Comparison of ENCODE assay signal across 36 cellular contexts in genomic region chr11:128926000-128926399, GRCh38. TPM values are rescaled to one million over a fixed set of nuclear protein-coding genes. Genes with fewer than 3 reads are reported as not detected.
"Had no signal": no experiment of that assay in that cellular context is flagged by ENCODE, and none has a peak within 500 bp of the region (broad histone marks: within the 10 kb centered on the region; RNA-seq: fewer than 3 reads in every experiment).

No MANE protein-coding gene starts in this region.

- H3K9ac ChIP-seq: KMS-11 had no signal

- H3K9me3 Mint-ChIP-seq: activated CD4-positive, alpha-beta T cell treated with anti-CD3 and anti-CD28 coated beads, Interleukin-2, amount 10 ng/mL, durations not matched to agents 24 days and 14 days; activated CD8-positive, alpha-beta T cell treated with anti-CD3 and anti-CD28 coated beads for 36 hours; activated naive CD4-positive, alpha-beta T cell treated with anti-CD3 and anti-CD28 coated beads, Interleukin-2, amount 50 U/mL, for 24 hours; activated naive CD8-positive, alpha-beta T cell treated with anti-CD3 and anti-CD28 coated beads, Interleukin-2, amount 10 ng/mL, durations not matched to agents 7 days and 5 days; activated T-cell treated with anti-CD3 and anti-CD28 coated beads, Interleukin-2, amount 50 U/mL, for 72 hours; activated T-helper 17 cell treated with anti-CD3 and anti-CD28 coated beads, Interleukin-2, amount 50 U/mL, for 72 hours; IgD-negative memory B cell had no signal

- H3K27ac ChIP-seq: body of pancreas, breast epithelium, KMS-11, PC-9, RWPE1, SJCRH30, SK-N-MC had no signal

- H3K36me3 Mint-ChIP-seq: activated naive CD4-positive, alpha-beta T cell treated with anti-CD3 and anti-CD28 coated beads, Interleukin-2, amount 50 U/mL, for 24 hours; activated naive CD8-positive, alpha-beta T cell treated with anti-CD3 and anti-CD28 coated beads, Interleukin-2, amount 10 ng/mL, durations not matched to agents 7 days and 5 days; IgD-negative memory B cell had no signal

- H3K4me1 Mint-ChIP-seq: activated T-helper 17 cell treated with anti-CD3 and anti-CD28 coated beads, Interleukin-2, amount 50 U/mL, for 72 hours had no signal

- H3K4me3 ChIP-seq: body of pancreas, breast epithelium, PC-9, SJCRH30, SK-N-MC had no signal

- H2AFZ ChIP-seq: PC-9 had no signal

- H3K4me1 ChIP-seq: breast epithelium had no signal

- DNase-seq: activated CD4-positive, alpha-beta T cell treated with anti-CD3 and anti-CD28 coated beads, Interleukin-2, amount 10 ng/mL, durations not matched to agents 24 days and 14 days; activated CD4-positive, alpha-beta T cell treated with anti-CD3 and anti-CD28 coated beads, Interleukin-2, amount 50 U/mL, for 4 hours; activated CD8-positive, alpha-beta T cell treated with anti-CD3 and anti-CD28 coated beads for 36 hours; activated effector memory CD4-positive, alpha-beta T cell treated with anti-CD3 and anti-CD28 coated beads, Interleukin-2, amount 50 U/mL, for 16 hours; activated naive CD4-positive, alpha-beta T cell treated with Interleukin-2 at 50 U/mL for 16 hours; activated naive CD8-positive, alpha-beta T cell treated with anti-CD3 and anti-CD28 coated beads, Interleukin-2, amount 10 ng/mL, durations not matched to agents 7 days and 5 days; activated T-cell treated with anti-CD3 and anti-CD28 coated beads, Interleukin-2, amount 50 U/mL, for 1 hour; activated T-cell treated with anti-CD3 and anti-CD28 coated beads, Interleukin-2, amount 50 U/mL, for 72 hours; body of pancreas; NCI-H1105 treated with DMSO at 0.1 percent for 48 hours; NCI-H1436; NCI-H1694; NCI-H1930; NCI-H2081 treated with DMSO at 0.1 percent for 48 hours; NCI-H226; NCI-H446 treated with DMSO at 0.1 percent for 48 hours; NCI-H524 treated with DMSO at 0.1 percent for 48 hours; NCI-H774; PC-9; SJCRH30; T1000 had no signal

- H3K36me3 ChIP-seq: breast epithelium, SJCRH30 had no signal

- H3K27me3 Mint-ChIP-seq: activated naive CD4-positive, alpha-beta T cell treated with anti-CD3 and anti-CD28 coated beads, Interleukin-2, amount 50 U/mL, for 24 hours; activated naive CD8-positive, alpha-beta T cell treated with anti-CD3 and anti-CD28 coated beads, Interleukin-2, amount 10 ng/mL, durations not matched to agents 7 days and 5 days had no signal

- H3K4me3 Mint-ChIP-seq: activated CD4-positive, alpha-beta T cell treated with anti-CD3 and anti-CD28 coated beads, Interleukin-2, amount 10 ng/mL, durations not matched to agents 24 days and 14 days; activated CD8-positive, alpha-beta T cell treated with anti-CD3 and anti-CD28 coated beads for 36 hours; activated naive CD4-positive, alpha-beta T cell treated with anti-CD3 and anti-CD28 coated beads, Interleukin-2, amount 50 U/mL, for 24 hours; activated naive CD8-positive, alpha-beta T cell treated with anti-CD3 and anti-CD28 coated beads, Interleukin-2, amount 10 ng/mL, durations not matched to agents 7 days and 5 days; activated T-cell treated with anti-CD3 and anti-CD28 coated beads, Interleukin-2, amount 50 U/mL, for 72 hours; activated T-helper 17 cell treated with anti-CD3 and anti-CD28 coated beads, Interleukin-2, amount 50 U/mL, for 72 hours; IgD-negative memory B cell had no signal

- H3K4me2 ChIP-seq: KMS-11, PC-9 had no signal

- ATAC-seq: activated CD8-positive, alpha-beta T cell treated with anti-CD3 and anti-CD28 coated beads for 36 hours; activated T-cell treated with anti-CD3 and anti-CD28 coated beads, Interleukin-2, amount 50 U/mL, for 72 hours; activated T-helper 17 cell treated with anti-CD3 and anti-CD28 coated beads, Interleukin-2, amount 50 U/mL, for 72 hours; body of pancreas; Right ventricle myocardium inferior had no signal

- H3K27me3 ChIP-seq: body of pancreas, SJCRH30 had no signal

- H3K9me3 ChIP-seq: body of pancreas, breast epithelium, SJCRH30 had no signal

- H3K27ac Mint-ChIP-seq: activated CD4-positive, alpha-beta T cell treated with anti-CD3 and anti-CD28 coated beads, Interleukin-2, amount 10 ng/mL, durations not matched to agents 24 days and 14 days; activated CD8-positive, alpha-beta T cell treated with anti-CD3 and anti-CD28 coated beads for 36 hours; activated naive CD4-positive, alpha-beta T cell treated with anti-CD3 and anti-CD28 coated beads, Interleukin-2, amount 50 U/mL, for 24 hours; activated naive CD8-positive, alpha-beta T cell treated with anti-CD3 and anti-CD28 coated beads, Interleukin-2, amount 10 ng/mL, durations not matched to agents 7 days and 5 days; activated T-cell treated with anti-CD3 and anti-CD28 coated beads, Interleukin-2, amount 50 U/mL, for 72 hours; activated T-helper 17 cell treated with anti-CD3 and anti-CD28 coated beads, Interleukin-2, amount 50 U/mL, for 72 hours; IgD-negative memory B cell had no signal

RNA-seq across cellular contexts. Expression of gene TP53AIP1, which starts 16.7 kb away (rescaled TPM):
- total RNA-seq: activated CD4-positive, alpha-beta T cell treated with anti-CD3 and anti-CD28 coated beads, Interleukin-2, amount 10 ng/mL, durations not matched to agents 24 days and 14 days; activated CD8-positive, alpha-beta memory T cell treated with anti-CD3 and anti-CD28 coated beads for 36 hours; activated CD8-positive, alpha-beta T cell treated with anti-CD3 and anti-CD28 coated beads for 36 hours; activated naive CD8-positive, alpha-beta T cell treated with anti-CD3 and anti-CD28 coated beads, Interleukin-2, amount 10 ng/mL, durations not matched to agents 7 days and 5 days; activated T-helper 17 cell treated with anti-CD3 and anti-CD28 coated beads, Interleukin-2, amount 50 U/mL, for 72 hours; body of pancreas; cardiac septum; LHCN-M2; M059J; PC-9; Right ventricle myocardium inferior; SJCRH30; T-helper 1 cell treated with Interleukin-12 subunit alpha and Interleukin-12 subunit beta and Interleukin-4 antibody, amounts not matched to agents 30 ng/mL and 1 ng/mL, for 36 hours; T-helper 2 cell treated with Interferon-gamma antibody and Interleukin-4, amounts not matched to agents 100 ng/mL and 5 ng/mL, for 36 hours had no signal
- polyA plus RNA-seq: IgD-negative memory B cell had no signal

RNA-seq across cellular contexts. Expression of gene KCNJ5, which starts 34.8 kb away (rescaled TPM):
- total RNA-seq: activated CD4-positive, alpha-beta T cell treated with anti-CD3 and anti-CD28 coated beads, Interleukin-2, amount 10 ng/mL, durations not matched to agents 24 days and 14 days; activated CD8-positive, alpha-beta memory T cell treated with anti-CD3 and anti-CD28 coated beads for 36 hours; activated CD8-positive, alpha-beta T cell treated with anti-CD3 and anti-CD28 coated beads for 36 hours; activated T-helper 17 cell treated with anti-CD3 and anti-CD28 coated beads, Interleukin-2, amount 50 U/mL, for 72 hours; M059J; T-helper 1 cell treated with Interleukin-12 subunit alpha and Interleukin-12 subunit beta and Interleukin-4 antibody, amounts not matched to agents 30 ng/mL and 1 ng/mL, for 36 hours; T-helper 2 cell treated with Interferon-gamma antibody and Interleukin-4, amounts not matched to agents 100 ng/mL and 5 ng/mL, for 36 hours had no signal
- polyA plus RNA-seq: IgD-negative memory B cell had no signal

RNA-seq across cellular contexts. Expression of gene KCNJ1, which starts 58.9 kb away (rescaled TPM):
- total RNA-seq: activated CD4-positive, alpha-beta T cell treated with anti-CD3 and anti-CD28 coated beads, Interleukin-2, amount 10 ng/mL, durations not matched to agents 24 days and 14 days; activated CD8-positive, alpha-beta memory T cell treated with anti-CD3 and anti-CD28 coated beads for 36 hours; activated CD8-positive, alpha-beta T cell treated with anti-CD3 and anti-CD28 coated beads for 36 hours; activated T-cell treated with anti-CD3 and anti-CD28 coated beads, Interleukin-2, amount 50 U/mL, for 72 hours; activated T-helper 17 cell treated with anti-CD3 and anti-CD28 coated beads, Interleukin-2, amount 50 U/mL, for 72 hours; astrocyte; body of pancreas; cardiac septum; LHCN-M2; M059J; PC-9; Right ventricle myocardium inferior; SJCRH30; T-helper 1 cell treated with Interleukin-12 subunit alpha and Interleukin-12 subunit beta and Interleukin-4 antibody, amounts not matched to agents 30 ng/mL and 1 ng/mL, for 36 hours; T-helper 2 cell treated with Interferon-gamma antibody and Interleukin-4, amounts not matched to agents 100 ng/mL and 5 ng/mL, for 36 hours had no signal
